8 cellular contexts compared by ENCODE assay signal in genomic region chr9:105243935-105244273, GRCh38. TPM values are rescaled to one million over a fixed set of nuclear protein-coding genes. Genes with fewer than 3 reads are reported as not detected.
DNase-seq lines count a peak whose midpoint lies in the region; ATAC-seq and TF ChIP-seq lines count a peak whose summit lies in the region.

No MANE protein-coding gene starts in this region.

- H3K27ac ChIP-seq in SJCRH30 (peak overlapping the region; percentile 4; the same call in 1 of the 2 replicates), esophagus squamous epithelium (peak overlapping the region; percentile 88 to 95 (median 91))

- in situ Hi-C loops in GM13977 (cut with MboI; ENCODE audit: low pct_unique_long_range_greater_than_20kb, low sequenced_read_pairs, unreplicated experiment): no loop called here

- no peaks in the 10 kb centered on the region for H3K9me3 Mint-ChIP-seq in progenitor cell of endocrine pancreas (ENCODE audit: low read depth)

- TF ChIP-seq CTCF in GM06990 (IDR thresholded peaks at IDR 0.05; ENCODE audit: insufficient read depth, low read length, poor library complexity, severe bottlenecking) (no peak), esophagus squamous epithelium (IDR thresholded peaks at IDR 0.05) (no peak), progenitor cell of endocrine pancreas (IDR thresholded peaks at IDR 0.05; ENCODE audit: unreplicated experiment) (no peak), GM13977 (IDR thresholded peaks at IDR 0.05; ENCODE audit: extremely low read depth, insufficient read depth, missing control alignments) (no peak)

- no peak for ATAC-seq in HG03135 (IDR thresholded peaks at IDR 0.05; ENCODE audit: unreplicated experiment)

- DNase-seq in GM06990 (ENCODE audit: extremely low read depth, insufficient read length): no peak
- no peak for DNase-seq in SJCRH30
- DNase-seq in esophagus squamous epithelium (lab: John Stamatoyannopoulos, UW): no peak
- no peak for DNase-seq in progenitor cell of endocrine pancreas (ENCODE audit: low spot score, unreplicated experiment)
- DNase-seq in GM13977 (ENCODE audit: low spot score): no peak
- no peak for DNase-seq in NCI-H2171 treated with DMSO at 0.1 percent for 48 hours (lab: John Stamatoyannopoulos, UW)
- no peak for DNase-seq in 8988T

- H3K9me3 ChIP-seq in SJCRH30 (replicated peaks): no peaks in the 10 kb centered on the region
- no peaks in the 10 kb centered on the region for H3K9me3 ChIP-seq in esophagus squamous epithelium

- no peaks in the 10 kb centered on the region for H3K27me3 Mint-ChIP-seq in progenitor cell of endocrine pancreas

- H3K27me3 ChIP-seq in GM06990 (replicated peaks; ENCODE audit: control insufficient read depth, insufficient read depth, low read length): no peaks in the 10 kb centered on the region
- H3K27me3 ChIP-seq in SJCRH30: no peaks in the 10 kb centered on the region
- H3K27me3 ChIP-seq in esophagus squamous epithelium: no peaks in the 10 kb centered on the region

- H3K36me3 ChIP-seq in GM06990 (ENCODE audit: control insufficient read depth, insufficient read depth, low read length): no peaks in the 10 kb centered on the region
- no peaks in the 10 kb centered on the region for H3K36me3 ChIP-seq in SJCRH30
- H3K36me3 ChIP-seq in esophagus squamous epithelium: no peaks in the 10 kb centered on the region

- peak overlapping the region; percentile 82 for H3K4me3 ChIP-seq in GM06990 (replicated peaks; ENCODE audit: low read depth, low read length)
- H3K4me3 ChIP-seq in SJCRH30: peak overlapping the region; percentile 73
- peak overlapping the region; percentile 82 to 96 (median 88) for H3K4me3 ChIP-seq in esophagus squamous epithelium

- H3K4me1 Mint-ChIP-seq in progenitor cell of endocrine pancreas (ENCODE audit: low read depth): peaks cover 41% of the 10 kb centered on the region

- H3K27ac Mint-ChIP-seq in progenitor cell of endocrine pancreas: peak overlapping the region; percentile 93

- H3K36me3 Mint-ChIP-seq in progenitor cell of endocrine pancreas (ENCODE audit: insufficient read depth): no peaks in the 10 kb centered on the region

- TF ChIP-seq POLR2A in esophagus squamous epithelium (IDR thresholded peaks at IDR 0.05): no peak

- whole genome bisulfite sequencing in esophagus squamous epithelium, 2 donors: 10 to 30% methylated on average over 6 to 9 of the region's 9 CpGs

- peak overlapping the region; percentile 72 for H3K4me3 Mint-ChIP-seq in progenitor cell of endocrine pancreas (ENCODE audit: low read depth)

- peaks cover 9% of the 10 kb centered on the region; the same call in 1 of the 2 replicates for H3K4me1 ChIP-seq in SJCRH30
- peaks cover 3 to 51% (median 3%) of the 10 kb centered on the region in 3 donors for H3K4me1 ChIP-seq in esophagus squamous epithelium

- intact Hi-C loops in esophagus squamous epithelium (cut with DNase I): loop anchor here (10.0 kb wide), 1 partner anchor 171 kb away; no protein-coding TSS in a partner anchor

RNA-seq across cellular contexts. Expression of gene SLC44A1, which starts 0.5 kb away (rescaled TPM):
- 17.9 and 18.3 TPM in 2 replicates for total RNA-seq in SJCRH30 (2014; rRNA removed; shearing (Covaris generic))
- 10 to 100 TPM; 19.9 to 52.9 (median 37.8) TPM for total RNA-seq in esophagus squamous epithelium
- total RNA-seq in progenitor cell of endocrine pancreas: 48.7 and 53.5 TPM in 2 replicates
